13 cellular contexts compared by ENCODE assay signal in genomic region chr16:11155284-11155806, GRCh38.
DNase-seq lines count a peak whose midpoint lies in the region; ATAC-seq and TF ChIP-seq lines count a peak whose summit lies in the region.
"Had no signal": no experiment of that assay in that cellular context is flagged by ENCODE, and none has a peak within 500 bp of the region (broad histone marks: within the 10 kb centered on the region; RNA-seq: fewer than 3 reads in every experiment).

No MANE protein-coding gene starts in this region.

- peaks cover under 1 to 2% of the 10 kb centered on the region in 2 donors for H3K9me3 Mint-ChIP-seq in stimulated activated naive B cell treated with anti-CD40 and anti-IgM and Interleukin-4, amounts not matched to agents 10 μg/mL and 1 μg/mL and 100 μg/mL, for 72 hours
- H3K9me3 Mint-ChIP-seq: immature natural killer cell; naive thymus-derived CD8-positive, alpha-beta T cell had no signal

- H3K36me3 Mint-ChIP-seq in stimulated activated naive B cell treated with anti-CD40 and anti-IgM and Interleukin-4, amounts not matched to agents 10 μg/mL and 1 μg/mL and 100 μg/mL, for 72 hours = peaks cover 14 to 66% of the 10 kb centered on the region in 2 donors

- DNase-seq in cardiac muscle cell (ENCODE audit: low read depth in 1 of 2, low spot score in 1 of 2) (peak in 1 of 2 donors; percentile 74), cardiac septum (ENCODE audit: low spot score) (no peak), RPMI8226 (no peak)
- no peak for DNase-seq in stimulated activated naive B cell treated with anti-CD40 and anti-IgM and Interleukin-4, amounts not matched to agents 10 μg/mL and 1 μg/mL and 100 μg/mL, for 72 hours
- DNase-seq: amygdala; immature natural killer cell; KBM-7; naive thymus-derived CD8-positive, alpha-beta T cell; WERI-Rb-1 had no signal

- peaks cover 7% of the 10 kb centered on the region for H3K4me1 ChIP-seq in cardiac muscle cell (ENCODE audit: low read depth)

- no peak overlapping the region for H3K4me3 Mint-ChIP-seq in stimulated activated naive B cell treated with anti-CD40 and anti-IgM and Interleukin-4, amounts not matched to agents 10 μg/mL and 1 μg/mL and 100 μg/mL, for 72 hours
- H3K4me3 Mint-ChIP-seq: immature natural killer cell; naive thymus-derived CD8-positive, alpha-beta T cell had no signal

- peak overlapping the region; percentile 5 for H3K27ac ChIP-seq in cardiac muscle cell
- H3K27ac ChIP-seq: WERI-Rb-1 had no signal

- H3K36me3 ChIP-seq in cardiac muscle cell = no peaks in the 10 kb centered on the region
- H3K36me3 ChIP-seq: WERI-Rb-1 had no signal

- H3K27me3 ChIP-seq in cardiac muscle cell = no peaks in the 10 kb centered on the region

- intact Hi-C loops in cardiac septum (cut with DNase I) = no loop called here

- peak overlapping the region; percentile 42 for H3K27ac Mint-ChIP-seq in stimulated activated naive B cell treated with anti-CD40 and anti-IgM and Interleukin-4, amounts not matched to agents 10 μg/mL and 1 μg/mL and 100 μg/mL, for 72 hours
- H3K27ac Mint-ChIP-seq: immature natural killer cell; naive thymus-derived CD8-positive, alpha-beta T cell had no signal

- no peaks in the 10 kb centered on the region for H3K27me3 Mint-ChIP-seq in stimulated activated naive B cell treated with anti-CD40 and anti-IgM and Interleukin-4, amounts not matched to agents 10 μg/mL and 1 μg/mL and 100 μg/mL, for 72 hours
- H3K27me3 Mint-ChIP-seq: naive thymus-derived CD8-positive, alpha-beta T cell had no signal

- H3K9me3 ChIP-seq in cardiac muscle cell (ENCODE audit: low read depth) = no peaks in the 10 kb centered on the region

- H3K4me1 Mint-ChIP-seq in stimulated activated naive B cell treated with anti-CD40 and anti-IgM and Interleukin-4, amounts not matched to agents 10 μg/mL and 1 μg/mL and 100 μg/mL, for 72 hours = peaks cover 22 to 39% of the 10 kb centered on the region in 2 donors

- no peak overlapping the region for H3K4me3 ChIP-seq in cardiac muscle cell

- no peak for TF ChIP-seq CTCF in cardiac muscle cell (IDR thresholded peaks at IDR 0.05; ENCODE audit: low read depth, low read length)

- peak; percentile 94 for ATAC-seq in SK-N-SH treated with all-trans-retinoic acid at 6 μM for 48 hours
- ATAC-seq in esophagus mucosa = peak; percentile 18
- ATAC-seq in stimulated activated naive B cell treated with anti-CD40 and anti-IgM and Interleukin-4, amounts not matched to agents 10 μg/mL and 1 μg/mL and 100 μg/mL, for 72 hours (replicated peaks) = no peak
- ATAC-seq in HG03342 (IDR thresholded peaks at IDR 0.05; ENCODE audit: unreplicated experiment) = no peak
- no peak for ATAC-seq in GM19467 (IDR thresholded peaks at IDR 0.05; ENCODE audit: unreplicated experiment)
- ATAC-seq: naive thymus-derived CD8-positive, alpha-beta T cell had no signal

TF ChIP-seq in SK-N-SH treated with all-trans-retinoic acid at 6 μM for 48 hours, 23 proteins besides CTCF, POLR2A, EP300 and RAD21:
- TF ChIP-seq ZC3H10 (CRISPR knock-in tag; IDR thresholded peaks at IDR 0.05) (no peak), ESRRG (CRISPR knock-in tag; IDR thresholded peaks at IDR 0.05) (no peak), CSRNP3 (CRISPR knock-in tag; IDR thresholded peaks at IDR 0.05) (no peak), TSHZ2 (CRISPR knock-in tag; IDR thresholded peaks at IDR 0.05) (no peak), BACH2 (CRISPR knock-in tag; IDR thresholded peaks at IDR 0.05; ENCODE audit: borderline replicate concordance) (no peak), CSDC2 (CRISPR knock-in tag; IDR thresholded peaks at IDR 0.05) (no peak), CREB5 (CRISPR knock-in tag; IDR thresholded peaks at IDR 0.05; ENCODE audit: low read depth) (no peak), GLIS3 (CRISPR knock-in tag; IDR thresholded peaks at IDR 0.05) (no peak), SNAI2 (CRISPR knock-in tag; IDR thresholded peaks at IDR 0.05) (no peak), PATZ1 (CRISPR knock-in tag; IDR thresholded peaks at IDR 0.05; ENCODE audit: borderline replicate concordance) (no peak)

Comparison
In these comparisons a context has a peak if more than half of its experiments do, and no peak if none do; other contexts are left out.
1. ATAC-seq: peak in SK-N-SH treated with all-trans-retinoic acid at 6 μM for 48 hours (single experiment) and esophagus mucosa (single experiment); none in stimulated activated naive B cell treated with anti-CD40 and anti-IgM and Interleukin-4, amounts not matched to agents 10 μg/mL and 1 μg/mL and 100 μg/mL, for 72 hours (0 of 2), HG03342 (single experiment) and GM19467 (single experiment).